19 cellular contexts compared by ENCODE assay signal in the genomic region with DNA sequence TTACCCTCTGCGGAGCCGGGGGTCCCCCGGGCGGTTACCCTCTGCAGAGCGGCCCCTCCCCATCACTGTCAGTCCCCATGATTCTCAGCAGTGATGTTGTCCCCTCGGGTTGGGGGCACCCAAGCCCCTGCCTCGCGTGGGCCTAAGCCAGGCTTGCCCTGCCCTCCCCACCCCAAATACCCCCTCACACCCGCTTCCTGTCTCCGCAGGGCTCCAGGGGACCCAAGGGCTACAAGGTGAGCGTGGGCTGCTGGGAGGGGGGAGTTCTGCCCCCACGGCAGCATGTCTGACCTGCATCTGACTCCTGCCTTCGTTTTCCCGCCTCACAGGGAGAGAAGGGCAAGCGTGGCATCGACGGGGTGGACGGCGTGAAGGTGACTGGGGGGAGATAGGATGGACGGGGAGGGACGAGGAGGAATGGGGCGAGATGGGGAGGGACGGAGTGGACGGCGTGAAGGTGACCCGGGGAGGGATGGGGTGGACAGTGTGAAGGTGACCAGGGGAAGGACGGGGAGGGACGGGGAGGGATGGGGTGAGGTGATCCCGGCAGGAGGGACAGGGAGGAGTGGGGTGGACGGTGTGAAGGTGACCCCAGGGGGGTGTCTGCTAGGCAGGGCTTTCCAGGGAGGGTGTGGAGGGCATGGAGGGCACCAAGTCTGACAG. TPM values are rescaled to one million over a fixed set of nuclear protein-coding genes. Genes with fewer than 3 reads are reported as not detected.
DNase-seq lines count a peak whose midpoint lies in the region; ATAC-seq and TF ChIP-seq lines count a peak whose summit lies in the region.
"Had no signal": no experiment of that assay in that cellular context is flagged by ENCODE, and none has a peak within 500 bp of the region (broad histone marks: within the 10 kb centered on the region; RNA-seq: fewer than 3 reads in every experiment).

No MANE protein-coding gene starts in this region.

- H3K4me1 ChIP-seq in gastroesophageal sphincter (peaks cover 0 to 93% (median 51%) of the 10 kb centered on the region in 3 donors), stomach (peaks cover 0 to 37% (median 18%) of the 10 kb centered on the region in 4 donors), Karpas-422 (ENCODE audit: low read length) (no peaks in the 10 kb centered on the region)

- H3K9ac ChIP-seq in Karpas-422 (ENCODE audit: low read length): no peak overlapping the region

- no peak overlapping the region for H3K4me2 ChIP-seq in Karpas-422 (ENCODE audit: low read depth, low read length, poor library complexity, severe bottlenecking)

- no peaks in the 10 kb centered on the region for H3K36me3 Mint-ChIP-seq in activated T-cell treated with anti-CD3 and anti-CD28 coated beads, Interleukin-2, amount 50 U/mL, for 24 hours (ENCODE audit: low read depth)

- no peaks in the 10 kb centered on the region for H4K20me1 ChIP-seq in Karpas-422 (ENCODE audit: insufficient read depth, low read depth, low read length)

- H3K27me3 ChIP-seq in GM06990 (replicated peaks; ENCODE audit: control insufficient read depth, insufficient read depth, low read length) (no peaks in the 10 kb centered on the region), gastroesophageal sphincter (no peaks in the 10 kb centered on the region), stomach (no peaks in the 10 kb centered on the region), Karpas-422 (ENCODE audit: low read length) (no peaks in the 10 kb centered on the region)
- H3K27me3 ChIP-seq: tibial nerve had no signal

- H3K4me3 ChIP-seq in GM06990 (replicated peaks; ENCODE audit: low read depth, low read length) (no peak overlapping the region), gastroesophageal sphincter (no peak overlapping the region), stomach (no peak overlapping the region), Karpas-422 (ENCODE audit: low read length) (no peak overlapping the region)
- H3K4me3 ChIP-seq: lung, tibial nerve had no signal

- no peak overlapping the region for H3K4me3 Mint-ChIP-seq in activated T-cell treated with anti-CD3 and anti-CD28 coated beads, Interleukin-2, amount 50 U/mL, for 24 hours
- H3K4me3 Mint-ChIP-seq: activated naive CD8-positive, alpha-beta T cell treated with anti-CD3 and anti-CD28 coated beads for 36 hours; naive thymus-derived CD8-positive, alpha-beta T cell had no signal

- H3K9me3 Mint-ChIP-seq in activated T-cell treated with anti-CD3 and anti-CD28 coated beads, Interleukin-2, amount 50 U/mL, for 24 hours: no peaks in the 10 kb centered on the region
- H3K9me3 Mint-ChIP-seq: activated naive CD8-positive, alpha-beta T cell treated with anti-CD3 and anti-CD28 coated beads for 36 hours; naive thymus-derived CD8-positive, alpha-beta T cell had no signal

- H3K27ac ChIP-seq in gastroesophageal sphincter (peak overlapping the region in 3 of 4 donors; percentile 79 to 81 (median 80)), stomach (peak overlapping the region in 3 of 5 donors; percentile 20 to 58 (median 49)), Karpas-422 (ENCODE audit: low read length) (no peak overlapping the region)
- H3K27ac ChIP-seq: tibial nerve had no signal

- no peaks in the 10 kb centered on the region for H3K9me2 ChIP-seq in Karpas-422 (replicated peaks; ENCODE audit: insufficient read depth, low read length)

- no peak for TF ChIP-seq EP300 in gastroesophageal sphincter (IDR thresholded peaks at IDR 0.05)
- no peak for TF ChIP-seq EP300 in stomach (IDR thresholded peaks at IDR 0.05)

- TF ChIP-seq CTCF in GM06990 (IDR thresholded peaks at IDR 0.05; ENCODE audit: insufficient read depth, low read length, poor library complexity, severe bottlenecking) (no peak), gastroesophageal sphincter (IDR thresholded peaks at IDR 0.05) (no peak), stomach (IDR thresholded peaks at IDR 0.05) (no peak)

- no peak overlapping the region for H2AFZ ChIP-seq in Karpas-422 (ENCODE audit: low read length)

- H3K9me3 ChIP-seq in gastroesophageal sphincter (no peaks in the 10 kb centered on the region), stomach (no peaks in the 10 kb centered on the region), Karpas-422 (ENCODE audit: low read length) (no peaks in the 10 kb centered on the region)
- H3K9me3 ChIP-seq: tibial nerve had no signal

- intact Hi-C loops in stomach (cut with DNase I; ENCODE audit: low total_unique reads): loop anchor here (10.0 kb wide), 2 partner anchors 65 to 135 kb away; no protein-coding TSS in a partner anchor

- no peak for TF ChIP-seq POLR2A in gastroesophageal sphincter (IDR thresholded peaks at IDR 0.05)
- TF ChIP-seq POLR2A in stomach (IDR thresholded peaks at IDR 0.05): no peak

- H3K27me3 Mint-ChIP-seq in activated T-cell treated with anti-CD3 and anti-CD28 coated beads, Interleukin-2, amount 50 U/mL, for 24 hours: no peaks in the 10 kb centered on the region
- H3K27me3 Mint-ChIP-seq: activated naive CD8-positive, alpha-beta T cell treated with anti-CD3 and anti-CD28 coated beads for 36 hours; naive thymus-derived CD8-positive, alpha-beta T cell had no signal

- WGBS in gastroesophageal sphincter (ENCODE audit: low coverage in 1 of 2), 2 donors: 55 to 85% methylated on average over 5 to 11 of the region's 30 CpGs
- 83 to 90% (median 89%) methylated on average over 26 to 30 of the region's 30 CpGs for WGBS in stomach, 5 donors

- H3K36me3 ChIP-seq in GM06990 (ENCODE audit: control insufficient read depth, insufficient read depth, low read length) (no peaks in the 10 kb centered on the region), gastroesophageal sphincter (peaks cover 0 to 94% of the 10 kb centered on the region in 2 donors), stomach (peaks cover 30 to 93% (median 83%) of the 10 kb centered on the region in 4 donors), Karpas-422 (ENCODE audit: insufficient read depth, low read length) (no peaks in the 10 kb centered on the region)

- no peaks in the 10 kb centered on the region for H3K4me1 Mint-ChIP-seq in activated T-cell treated with anti-CD3 and anti-CD28 coated beads, Interleukin-2, amount 50 U/mL, for 24 hours (ENCODE audit: low read depth)
- H3K4me1 Mint-ChIP-seq: activated naive CD8-positive, alpha-beta T cell treated with anti-CD3 and anti-CD28 coated beads for 36 hours had no signal

- H3K79me2 ChIP-seq in Karpas-422 (ENCODE audit: low read length): no peaks in the 10 kb centered on the region

- no peak for ATAC-seq in gastroesophageal sphincter
- ATAC-seq: naive thymus-derived CD8-positive, alpha-beta T cell had no signal

- no peak overlapping the region for H3K27ac Mint-ChIP-seq in activated T-cell treated with anti-CD3 and anti-CD28 coated beads, Interleukin-2, amount 50 U/mL, for 24 hours
- H3K27ac Mint-ChIP-seq: activated naive CD8-positive, alpha-beta T cell treated with anti-CD3 and anti-CD28 coated beads for 36 hours; naive thymus-derived CD8-positive, alpha-beta T cell had no signal

- peak; percentile 13 for DNase-seq in activated T-cell treated with anti-CD3 and anti-CD28 coated beads, Interleukin-2, amount 50 U/mL, for 24 hours
- no peak for DNase-seq in activated T-cell treated with anti-CD3 and anti-CD28 coated beads for 4 hours
- DNase-seq in GM06990 (ENCODE audit: extremely low read depth, insufficient read length): peak; percentile 7
- no peak for DNase-seq in stomach
- DNase-seq in GM19240 (ENCODE audit: insufficient read length, low spot score): no peak
- DNase-seq in cortex of kidney (lab: John Stamatoyannopoulos, UW): no peak
- DNase-seq in Karpas-422: no peak
- DNase-seq: ACHN; activated naive CD8-positive, alpha-beta T cell treated with anti-CD3 and anti-CD28 coated beads for 36 hours; central memory CD4-positive, alpha-beta T cell; EL; foreskin melanocyte; NCI-H187 treated with DMSO at 0.1 percent for 48 hours; NCI-H524 treated with DMSO at 0.1 percent for 48 hours had no signal

RNA-seq across cellular contexts. Expression of a gene that starts 8.6 kb away (rescaled TPM):
- 1,000 to 10,000 TPM in 2 of 4 donors, 100 to 1,000 TPM in 2; 477 to 1,231 (median 878) TPM for total RNA-seq in gastroesophageal sphincter
- total RNA-seq in stomach: 100 to 1,000 TPM; 147 to 756 (median 342) TPM
- polyA plus RNA-seq in stomach: 100 to 1,000 TPM in 1 of 3 donors, 10 to 100 TPM in 2; 63.2 to 174 (median 73.6) TPM
- not detected in 2 replicates for total RNA-seq in Karpas-422 (2014; rRNA removed; shearing (Covaris generic); ENCODE audit: low replicate concordance)
- total RNA-seq: OCI-LY7 had no signal

Comparison
In these comparisons a context has a peak if more than half of its experiments do, and no peak if none do; other contexts are left out.
1. DNase-seq: peak in activated T-cell treated with anti-CD3 and anti-CD28 coated beads, Interleukin-2, amount 50 U/mL, for 24 hours (single experiment) and GM06990 (single experiment); none in activated T-cell treated with anti-CD3 and anti-CD28 coated beads for 4 hours (single experiment), stomach (single experiment), GM19240 (single experiment), cortex of kidney (single experiment) and Karpas-422 (single experiment).
2. RNA of a gene that starts 8.6 kb away (total RNA-seq): 477 to 1,231 TPM in gastroesophageal sphincter and 147 to 756 TPM in stomach; not detected in Karpas-422; every median in the first group is over 100 times any median in the second.